ENCODE assay signal across 9 cellular contexts in the genomic region with DNA sequence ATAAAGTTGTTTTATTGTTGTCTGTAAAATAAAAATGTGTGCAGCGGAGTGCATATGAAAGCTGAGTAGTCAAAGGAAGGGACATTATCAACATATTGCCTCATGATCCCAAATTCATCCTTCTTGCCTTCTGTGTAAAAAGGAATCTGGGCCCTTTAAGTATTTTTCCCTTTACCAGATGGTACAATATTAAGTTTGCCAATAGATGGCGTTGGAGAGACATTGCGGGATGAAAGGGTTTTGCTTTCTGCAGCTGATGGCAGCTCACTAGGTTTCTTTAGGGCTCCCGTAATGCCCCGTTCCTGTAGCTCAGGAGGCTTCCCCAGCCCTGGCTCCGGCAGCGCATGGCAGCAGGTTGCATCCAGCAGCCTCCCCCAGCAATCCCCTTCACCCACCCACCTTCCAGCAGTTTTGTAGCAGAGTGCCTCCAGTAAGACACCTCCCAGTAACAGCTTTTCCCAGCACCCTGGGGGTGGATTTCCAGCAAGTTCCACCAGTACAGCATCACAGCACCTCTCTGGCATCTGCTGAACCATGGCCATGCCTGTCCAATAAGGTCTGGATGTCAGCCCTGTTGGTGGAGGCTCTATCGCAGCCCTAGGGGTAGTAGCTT.
DNase-seq lines count a peak whose midpoint lies in the region; TF ChIP-seq lines count a peak whose summit lies in the region.
"Had no signal": no experiment of that assay in that cellular context is flagged by ENCODE, and none has a peak within 500 bp of the region (broad histone marks: within the 10 kb centered on the region; RNA-seq: fewer than 3 reads in every experiment).

No MANE protein-coding gene starts in this region.

- H3F3A ChIP-seq in OCI-LY1 (ENCODE audit: insufficient read depth, low read length) = no peaks in the 10 kb centered on the region

- H3K79me2 ChIP-seq in OCI-LY1 (ENCODE audit: insufficient read depth, low read length) = no peaks in the 10 kb centered on the region

- H3K27ac ChIP-seq in OCI-LY1 (ENCODE audit: low read depth, low read length, poor library complexity, severe bottlenecking) (no peak overlapping the region), caudate nucleus (ENCODE audit: low read depth, low read length) (no peak overlapping the region)

- no peak overlapping the region for H3K9ac ChIP-seq in OCI-LY1 (ENCODE audit: low read length)

- TF ChIP-seq CTCF in AG09309 (IDR thresholded peaks at IDR 0.05; ENCODE audit: control insufficient read depth, insufficient read depth, low read depth, low read length, missing control alignments) (peak; percentile 15), GM12875 (IDR thresholded peaks at IDR 0.05; ENCODE audit: borderline replicate concordance, insufficient read depth, low read depth, low read length) (peak; percentile 42; the same call in 1 of the 2 replicates), OCI-LY1 (IDR thresholded peaks at IDR 0.05; ENCODE audit: low read length) (peak; percentile 47; the same call in 1 of the 2 replicates), endothelial cell (IDR thresholded peaks at IDR 0.05; ENCODE audit: unreplicated experiment) (peak; percentile 44), osteocyte (IDR thresholded peaks at IDR 0.05) (no peak)

- H3K4me3 Mint-ChIP-seq in endothelial cell (ENCODE audit: unreplicated experiment) (no peak overlapping the region), osteocyte (ENCODE audit: unreplicated experiment) (no peak overlapping the region)

- H3K4me2 ChIP-seq in OCI-LY1 (ENCODE audit: low read length) = no peak overlapping the region

- H3K27me3 Mint-ChIP-seq in endothelial cell (ENCODE audit: unreplicated experiment) (peaks cover 4% of the 10 kb centered on the region), osteocyte (ENCODE audit: unreplicated experiment) (peaks cover 23% of the 10 kb centered on the region)

- H3K36me3 ChIP-seq in OCI-LY1 (ENCODE audit: insufficient read depth, low read length) = no peaks in the 10 kb centered on the region

- no peaks in the 10 kb centered on the region for H3K4me1 ChIP-seq in OCI-LY1 (ENCODE audit: insufficient read depth, low read length, severe bottlenecking)

- H3K36me3 Mint-ChIP-seq in endothelial cell (ENCODE audit: low read depth, unreplicated experiment) (no peaks in the 10 kb centered on the region), osteocyte (ENCODE audit: unreplicated experiment) (no peaks in the 10 kb centered on the region)

- H3K9me3 ChIP-seq in OCI-LY1 (ENCODE audit: low read length) = peaks cover 3% of the 10 kb centered on the region; the same call in 1 of the 2 replicates

- no peak for DNase-seq in AG09309 (ENCODE audit: low read depth)
- DNase-seq in endothelial cell (ENCODE audit: low spot score) = no peak
- DNase-seq in osteocyte (ENCODE audit: extremely low spot score, unreplicated experiment) = no peak
- no peak for DNase-seq in caudate nucleus (lab: John Stamatoyannopoulos, UW)
- no peak for DNase-seq in COLO668 (lab: John Stamatoyannopoulos, UW; ENCODE audit: unreplicated experiment)
- no peak for DNase-seq in stimulated activated CD4-positive, alpha-beta T cell treated with anti-CD3 and anti-CD28 coated beads, Interleukin-4, amount 100 ng/mL, for 24 hours
- DNase-seq: nucleus accumbens had no signal

- H2AFZ ChIP-seq in OCI-LY1 (ENCODE audit: low read length) = no peak overlapping the region

- no peaks in the 10 kb centered on the region for H4K20me1 ChIP-seq in OCI-LY1 (ENCODE audit: insufficient read depth, low read length)

- H3K27me3 ChIP-seq in OCI-LY1 (ENCODE audit: insufficient read depth, low read length) = no peaks in the 10 kb centered on the region

- H3K27ac Mint-ChIP-seq in endothelial cell (ENCODE audit: unreplicated experiment) (no peak overlapping the region), osteocyte (ENCODE audit: unreplicated experiment) (no peak overlapping the region)

- H3K9me3 Mint-ChIP-seq in endothelial cell (ENCODE audit: unreplicated experiment) (no peaks in the 10 kb centered on the region), osteocyte (ENCODE audit: unreplicated experiment) (peaks cover 8% of the 10 kb centered on the region)

- H3K4me1 Mint-ChIP-seq in endothelial cell (ENCODE audit: unreplicated experiment) (no peaks in the 10 kb centered on the region), osteocyte (ENCODE audit: unreplicated experiment) (peaks cover 1% of the 10 kb centered on the region)

- no peaks in the 10 kb centered on the region for H3K9me2 ChIP-seq in OCI-LY1 (ENCODE audit: low read depth, low read length)

- H3K4me3 ChIP-seq in AG09309 (ENCODE audit: control insufficient read depth, low read depth, low read length) (no peak overlapping the region), GM12875 (ENCODE audit: low read depth, low read length) (no peak overlapping the region), OCI-LY1 (ENCODE audit: low read depth, low read length, poor library complexity, severe bottlenecking) (no peak overlapping the region)
